In the genomic region with DNA sequence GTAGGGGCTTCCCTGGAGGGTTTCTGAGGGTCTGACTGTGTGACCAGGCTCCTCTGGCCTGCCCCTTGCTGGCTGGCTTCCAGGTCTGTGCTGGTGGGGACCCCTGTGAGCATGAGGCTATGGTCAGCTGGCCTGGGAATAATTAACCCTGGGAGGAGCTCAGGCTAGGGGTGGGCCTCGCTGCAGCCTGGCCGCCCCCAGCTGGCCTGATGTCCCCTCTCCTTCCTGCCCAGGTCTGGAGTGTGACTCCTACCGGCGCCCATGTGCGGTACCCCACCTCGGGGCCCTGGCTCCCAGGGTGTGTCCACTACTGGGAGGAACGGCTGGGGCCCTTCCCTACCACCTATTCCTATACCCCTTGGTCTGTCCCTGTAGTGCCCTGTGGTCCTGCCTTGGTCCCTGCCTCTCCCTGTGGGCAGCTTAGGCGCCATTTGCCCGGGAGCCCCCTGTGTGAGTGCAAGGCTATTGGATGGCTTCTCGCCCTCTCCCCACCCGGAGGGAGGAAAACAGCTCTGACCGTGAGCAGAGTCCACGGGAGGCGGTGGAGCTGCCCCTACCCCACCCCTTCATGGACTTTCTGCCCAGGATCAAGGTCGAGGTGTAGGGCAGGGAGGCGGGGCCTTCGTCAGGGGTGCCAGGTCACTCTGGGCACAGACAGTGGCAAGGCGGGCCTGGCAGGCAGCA, we compare ENCODE assay signal across 1 cellular context.
TF ChIP-seq lines count a peak whose summit lies in the region.

No MANE protein-coding gene starts in this region.

TF ChIP-seq in H1, 55 proteins besides CTCF, POLR2A, EP300 and RAD21:
- TF ChIP-seq BCL11A (IDR thresholded peaks at IDR 0.05; ENCODE audit: low read depth in 2 of 2, low read length in 2 of 2) = no peak
- TF ChIP-seq TBP (IDR thresholded peaks at IDR 0.05; ENCODE audit: low read depth, low read length) = no peak
- no peak for TF ChIP-seq JUN (IDR thresholded peaks at IDR 0.05; ENCODE audit: low read depth, low read length)
- no peak for TF ChIP-seq JUND (IDR thresholded peaks at IDR 0.05; ENCODE audit: low read length)
- no peak for TF ChIP-seq POLR2AphosphoS5 (IDR thresholded peaks at IDR 0.05; ENCODE audit: low read depth, low read length)
- no peak for TF ChIP-seq NRF1 (IDR thresholded peaks at IDR 0.05; ENCODE audit: low read depth, low read length)
- TF ChIP-seq SRF (IDR thresholded peaks at IDR 0.05; ENCODE audit: low read depth, low read length) = no peak
- TF ChIP-seq CHD2 (IDR thresholded peaks at IDR 0.05; ENCODE audit: low read length) = no peak
- no peak for TF ChIP-seq ASH2L (IDR thresholded peaks at IDR 0.05; ENCODE audit: low read length)
- TF ChIP-seq, protein P1, sequence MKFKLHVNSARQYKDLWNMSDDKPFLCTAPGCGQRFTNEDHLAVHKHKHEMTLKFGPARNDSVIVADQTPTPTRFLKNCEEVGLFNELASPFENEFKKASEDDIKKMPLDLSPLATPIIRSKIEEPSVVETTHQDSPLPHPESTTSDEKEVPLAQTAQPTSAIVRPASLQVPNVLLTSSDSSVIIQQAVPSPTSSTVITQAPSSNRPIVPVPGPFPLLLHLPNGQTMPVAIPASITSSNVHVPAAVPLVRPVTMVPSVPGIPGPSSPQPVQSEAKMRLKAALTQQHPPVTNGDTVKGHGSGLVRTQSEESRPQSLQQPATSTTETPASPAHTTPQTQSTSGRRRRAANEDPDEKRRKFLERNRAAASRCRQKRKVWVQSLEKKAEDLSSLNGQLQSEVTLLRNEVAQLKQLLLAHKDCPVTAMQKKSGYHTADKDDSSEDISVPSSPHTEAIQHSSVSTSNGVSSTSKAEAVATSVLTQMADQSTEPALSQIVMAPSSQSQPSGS (IDR thresholded peaks at IDR 0.05; ENCODE audit: low read length) = no peak
- TF ChIP-seq CBX5 (IDR thresholded peaks at IDR 0.05; ENCODE audit: low read depth, low read length) = no peak
- TF ChIP-seq MAX (IDR thresholded peaks at IDR 0.05) = no peak
- no peak for TF ChIP-seq HDAC6 (IDR thresholded peaks at IDR 0.05; ENCODE audit: low read depth, low read length)
- no peak for TF ChIP-seq PHF8 (conservative IDR thresholded peaks at IDR 0.05; ENCODE audit: low read depth, low read length)
- TF ChIP-seq BRCA1 (IDR thresholded peaks at IDR 0.05; ENCODE audit: low read depth, low read length) = no peak
- no peak for TF ChIP-seq EGR1 (IDR thresholded peaks at IDR 0.05; ENCODE audit: borderline replicate concordance, low read depth, low read length)
TF ChIP-seq in H1: peak in this region for 0.
